2 cellular contexts compared by ENCODE assay signal in the genomic region with DNA sequence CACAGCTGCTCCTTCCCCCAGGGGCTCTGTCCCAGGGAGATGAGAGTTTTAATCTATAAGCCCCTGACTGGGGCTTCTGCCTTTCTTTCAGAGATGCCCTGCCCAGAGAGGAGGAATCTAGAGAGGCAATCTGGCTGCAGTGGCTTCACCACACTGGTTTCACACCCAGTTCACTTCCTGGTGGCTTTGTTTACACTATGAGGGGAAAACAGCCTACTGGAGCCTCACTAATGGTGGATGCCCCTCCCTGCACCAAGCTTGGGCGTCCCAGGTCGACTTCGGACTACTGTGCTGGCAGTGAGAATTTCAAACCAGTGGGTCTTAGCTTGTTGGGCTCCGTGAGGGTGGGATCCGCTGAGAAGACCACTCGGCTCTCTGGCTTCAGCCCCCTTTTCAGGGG.
TF ChIP-seq lines count a peak whose summit lies in the region.

No MANE protein-coding gene starts in this region.

TF ChIP-seq in HepG2, 621 proteins besides CTCF, POLR2A, EP300 and RAD21 (continues in another document):
- TF ChIP-seq NFE2 (CRISPR knock-in tag; IDR thresholded peaks at IDR 0.05) (no peak), RELA (CRISPR knock-in tag; IDR thresholded peaks at IDR 0.05) (no peak), MBD4 (IDR thresholded peaks at IDR 0.05; ENCODE audit: borderline replicate concordance, low read length) (no peak), MEIS2 (CRISPR knock-in tag; IDR thresholded peaks at IDR 0.05) (no peak), MYC (CRISPR knock-in tag; IDR thresholded peaks at IDR 0.05; ENCODE audit: borderline replicate concordance) (no peak), CEBPB (IDR thresholded peaks at IDR 0.05; ENCODE audit: borderline replicate concordance, low read depth, low read length) (no peak), PHB2 (IDR thresholded peaks at IDR 0.05; ENCODE audit: partially characterized antibody) (no peak), ZNF501 (CRISPR knock-in tag; IDR thresholded peaks at IDR 0.05) (no peak), ZNF569 (CRISPR knock-in tag; IDR thresholded peaks at IDR 0.05; ENCODE audit: borderline replicate concordance) (no peak), PHF21A (CRISPR knock-in tag; IDR thresholded peaks at IDR 0.05) (0 out of 2 replicates have a peak, but pooled peaks have one; percentile 19), ETV6 (CRISPR knock-in tag; conservative IDR thresholded peaks at IDR 0.05) (no peak), FOXA3 (CRISPR knock-in tag; IDR thresholded peaks at IDR 0.05) (0 out of 2 replicates have a peak, but pooled peaks have one; percentile 33)
- TF ChIP-seq, protein P1, sequence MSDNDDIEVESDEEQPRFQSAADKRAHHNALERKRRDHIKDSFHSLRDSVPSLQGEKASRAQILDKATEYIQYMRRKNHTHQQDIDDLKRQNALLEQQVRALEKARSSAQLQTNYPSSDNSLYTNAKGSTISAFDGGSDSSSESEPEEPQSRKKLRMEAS (IDR thresholded peaks at IDR 0.05): no peak
- TF ChIP-seq, protein P2, sequence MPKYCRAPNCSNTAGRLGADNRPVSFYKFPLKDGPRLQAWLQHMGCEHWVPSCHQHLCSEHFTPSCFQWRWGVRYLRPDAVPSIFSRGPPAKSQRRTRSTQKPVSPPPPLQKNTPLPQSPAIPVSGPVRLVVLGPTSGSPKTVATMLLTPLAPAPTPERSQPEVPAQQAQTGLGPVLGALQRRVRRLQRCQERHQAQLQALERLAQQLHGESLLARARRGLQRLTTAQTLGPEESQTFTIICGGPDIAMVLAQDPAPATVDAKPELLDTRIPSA (CRISPR knock-in tag; IDR thresholded peaks at IDR 0.05; ENCODE audit: borderline replicate concordance): no peak
- TF ChIP-seq, protein P3, sequence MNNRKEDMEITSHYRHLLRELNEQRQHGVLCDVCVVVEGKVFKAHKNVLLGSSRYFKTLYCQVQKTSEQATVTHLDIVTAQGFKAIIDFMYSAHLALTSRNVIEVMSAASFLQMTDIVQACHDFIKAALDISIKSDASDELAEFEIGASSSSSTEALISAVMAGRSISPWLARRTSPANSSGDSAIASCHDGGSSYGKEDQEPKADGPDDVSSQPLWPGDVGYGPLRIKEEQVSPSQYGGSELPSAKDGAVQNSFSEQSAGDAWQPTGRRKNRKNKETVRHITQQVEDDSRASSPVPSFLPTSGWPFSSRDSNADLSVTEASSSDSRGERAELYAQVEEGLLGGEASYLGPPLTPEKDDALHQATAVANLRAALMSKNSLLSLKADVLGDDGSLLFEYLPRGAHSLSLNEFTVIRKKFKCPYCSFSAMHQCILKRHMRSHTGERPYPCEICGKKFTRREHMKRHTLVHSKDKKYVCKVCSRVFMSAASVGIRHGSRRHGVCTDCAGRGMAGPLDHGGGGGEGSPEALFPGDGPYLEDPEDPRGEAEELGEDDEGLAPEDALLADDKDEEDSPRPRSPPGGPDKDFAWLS (CRISPR knock-in tag; IDR thresholded peaks at IDR 0.05; ENCODE audit: borderline replicate concordance): no peak
- TF ChIP-seq, protein P4, sequence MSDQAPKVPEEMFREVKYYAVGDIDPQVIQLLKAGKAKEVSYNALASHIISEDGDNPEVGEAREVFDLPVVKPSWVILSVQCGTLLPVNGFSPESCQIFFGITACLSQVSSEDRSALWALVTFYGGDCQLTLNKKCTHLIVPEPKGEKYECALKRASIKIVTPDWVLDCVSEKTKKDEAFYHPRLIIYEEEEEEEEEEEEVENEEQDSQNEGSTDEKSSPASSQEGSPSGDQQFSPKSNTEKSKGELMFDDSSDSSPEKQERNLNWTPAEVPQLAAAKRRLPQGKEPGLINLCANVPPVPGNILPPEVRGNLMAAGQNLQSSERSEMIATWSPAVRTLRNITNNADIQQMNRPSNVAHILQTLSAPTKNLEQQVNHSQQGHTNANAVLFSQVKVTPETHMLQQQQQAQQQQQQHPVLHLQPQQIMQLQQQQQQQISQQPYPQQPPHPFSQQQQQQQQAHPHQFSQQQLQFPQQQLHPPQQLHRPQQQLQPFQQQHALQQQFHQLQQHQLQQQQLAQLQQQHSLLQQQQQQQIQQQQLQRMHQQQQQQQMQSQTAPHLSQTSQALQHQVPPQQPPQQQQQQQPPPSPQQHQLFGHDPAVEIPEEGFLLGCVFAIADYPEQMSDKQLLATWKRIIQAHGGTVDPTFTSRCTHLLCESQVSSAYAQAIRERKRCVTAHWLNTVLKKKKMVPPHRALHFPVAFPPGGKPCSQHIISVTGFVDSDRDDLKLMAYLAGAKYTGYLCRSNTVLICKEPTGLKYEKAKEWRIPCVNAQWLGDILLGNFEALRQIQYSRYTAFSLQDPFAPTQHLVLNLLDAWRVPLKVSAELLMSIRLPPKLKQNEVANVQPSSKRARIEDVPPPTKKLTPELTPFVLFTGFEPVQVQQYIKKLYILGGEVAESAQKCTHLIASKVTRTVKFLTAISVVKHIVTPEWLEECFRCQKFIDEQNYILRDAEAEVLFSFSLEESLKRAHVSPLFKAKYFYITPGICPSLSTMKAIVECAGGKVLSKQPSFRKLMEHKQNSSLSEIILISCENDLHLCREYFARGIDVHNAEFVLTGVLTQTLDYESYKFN (CRISPR knock-in tag; conservative IDR thresholded peaks at IDR 0.05): no peak
- TF ChIP-seq, protein P5, sequence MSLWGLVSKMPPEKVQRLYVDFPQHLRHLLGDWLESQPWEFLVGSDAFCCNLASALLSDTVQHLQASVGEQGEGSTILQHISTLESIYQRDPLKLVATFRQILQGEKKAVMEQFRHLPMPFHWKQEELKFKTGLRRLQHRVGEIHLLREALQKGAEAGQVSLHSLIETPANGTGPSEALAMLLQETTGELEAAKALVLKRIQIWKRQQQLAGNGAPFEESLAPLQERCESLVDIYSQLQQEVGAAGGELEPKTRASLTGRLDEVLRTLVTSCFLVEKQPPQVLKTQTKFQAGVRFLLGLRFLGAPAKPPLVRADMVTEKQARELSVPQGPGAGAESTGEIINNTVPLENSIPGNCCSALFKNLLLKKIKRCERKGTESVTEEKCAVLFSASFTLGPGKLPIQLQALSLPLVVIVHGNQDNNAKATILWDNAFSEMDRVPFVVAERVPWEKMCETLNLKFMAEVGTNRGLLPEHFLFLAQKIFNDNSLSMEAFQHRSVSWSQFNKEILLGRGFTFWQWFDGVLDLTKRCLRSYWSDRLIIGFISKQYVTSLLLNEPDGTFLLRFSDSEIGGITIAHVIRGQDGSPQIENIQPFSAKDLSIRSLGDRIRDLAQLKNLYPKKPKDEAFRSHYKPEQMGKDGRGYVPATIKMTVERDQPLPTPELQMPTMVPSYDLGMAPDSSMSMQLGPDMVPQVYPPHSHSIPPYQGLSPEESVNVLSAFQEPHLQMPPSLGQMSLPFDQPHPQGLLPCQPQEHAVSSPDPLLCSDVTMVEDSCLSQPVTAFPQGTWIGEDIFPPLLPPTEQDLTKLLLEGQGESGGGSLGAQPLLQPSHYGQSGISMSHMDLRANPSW (CRISPR knock-in tag; IDR thresholded peaks at IDR 0.05; ENCODE audit: borderline replicate concordance): no peak
- TF ChIP-seq, protein P6, sequence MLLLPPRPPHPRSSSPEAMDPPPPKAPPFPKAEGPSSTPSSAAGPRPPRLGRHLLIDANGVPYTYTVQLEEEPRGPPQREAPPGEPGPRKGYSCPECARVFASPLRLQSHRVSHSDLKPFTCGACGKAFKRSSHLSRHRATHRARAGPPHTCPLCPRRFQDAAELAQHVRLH (CRISPR knock-in tag; IDR thresholded peaks at IDR 0.05; ENCODE audit: borderline replicate concordance, low read depth): no peak

TF ChIP-seq in WTC11, 78 proteins besides CTCF, POLR2A, EP300 and RAD21:
- TF ChIP-seq RORB (CRISPR knock-in tag; IDR thresholded peaks at IDR 0.05) (no peak), NFE2L1 (CRISPR knock-in tag; IDR thresholded peaks at IDR 0.05) (no peak), ZNF232 (CRISPR knock-in tag; IDR thresholded peaks at IDR 0.05) (no peak)
